Comparison of ENCODE assay signal across 8 cellular contexts in genomic region chr11:95337972-95338429, GRCh38.
A peak's percentile ranks its signal among the peaks of the same experiment; 100 is the strongest.
DNase-seq lines count a peak whose midpoint lies in the region; ATAC-seq and TF ChIP-seq lines count a peak whose summit lies in the region.

No MANE protein-coding gene starts in this region.

- no peak for DNase-seq in activated CD4-positive, CD25-positive, alpha-beta regulatory T cell (lab: John Stamatoyannopoulos, UW)
- DNase-seq in OCI-LY7 (ENCODE audit: low spot score) = no peak
- no peak for DNase-seq in thyroid gland
- no peak for DNase-seq in NCI-H1105 treated with DMSO at 0.1 percent for 48 hours (lab: John Stamatoyannopoulos, UW)
- DNase-seq in DMS79 treated with DMSO at 0.1 percent for 48 hours (lab: John Stamatoyannopoulos, UW) = no peak

- no peak for TF ChIP-seq CTCF in OCI-LY7 (conservative IDR thresholded peaks at IDR 0.05; ENCODE audit: low read length)
- no peak for TF ChIP-seq CTCF in thyroid gland (IDR thresholded peaks at IDR 0.05)

- peak in 1 of 2 donors; percentile 10 for TF ChIP-seq POLR2A in thyroid gland (IDR thresholded peaks at IDR 0.05)

- H3K4me3 ChIP-seq in OCI-LY7 (ENCODE audit: low read depth, low read length, poor library complexity, severe bottlenecking) = no peak overlapping the region
- H3K4me3 ChIP-seq in iPS-20b (ENCODE audit: low read length) = peak overlapping the region; percentile 27; the same call in 1 of the 2 replicates
- no peak overlapping the region for H3K4me3 ChIP-seq in thyroid gland (replicated peaks in 1 of 3)

- H3K36me3 ChIP-seq in OCI-LY7 (ENCODE audit: insufficient read depth, low read length) = no peaks in the 10 kb centered on the region
- H3K36me3 ChIP-seq in iPS-20b (ENCODE audit: insufficient read depth, low read depth, low read length) = no peaks in the 10 kb centered on the region
- no peaks in the 10 kb centered on the region for H3K36me3 ChIP-seq in thyroid gland

- no peak overlapping the region for H3K27ac ChIP-seq in OCI-LY7 (ENCODE audit: low read depth, low read length, poor library complexity, severe bottlenecking)
- peak overlapping the region; percentile 13 for H3K27ac ChIP-seq in iPS-20b (ENCODE audit: low read length)
- peak overlapping the region; percentile 95 to 98 (median 97) for H3K27ac ChIP-seq in thyroid gland

- H3K27me3 ChIP-seq in iPS-20b (ENCODE audit: insufficient read depth, low read length) (no peaks in the 10 kb centered on the region), thyroid gland (no peaks in the 10 kb centered on the region)

- WGBS in thyroid gland, 2 donors = 34 to 36% methylated on average over 2 of the region's 2 CpGs

- POLR2A ChIA-PET in OCI-LY7 (lab: Charles Lee) = interaction anchor here (0.6 kb wide), 2 partner anchors 166 to 589 kb away, joined by 3 to 6 read pairs; no protein-coding TSS in a partner anchor

- CTCF ChIA-PET in OCI-LY7 (lab: Charles Lee; ENCODE audit: unreplicated experiment) = no interaction called here

- H4K20me1 ChIP-seq in OCI-LY7 (ENCODE audit: insufficient read depth, low read length) = no peaks in the 10 kb centered on the region

- no TSS peak for BruUV-seq in OCI-LY7 (replicated peaks; lab: Mats Ljungman, UMichigan)

- intact Hi-C loops in OCI-LY7 (cut with micrococcal nuclease; ENCODE audit: unreplicated experiment) (no loop called here), thyroid gland (cut with DNase I) (no loop called here)

- H3K9ac ChIP-seq in iPS-20b (ENCODE audit: low read depth, low read length) = peak overlapping the region; percentile 2; the same call in 1 of the 2 replicates

- H2AFZ ChIP-seq in OCI-LY7 (ENCODE audit: low read length) = peak overlapping the region; percentile 44; the same call in 1 of the 2 replicates

- ATAC-seq in activated CD4-positive, CD25-positive, alpha-beta regulatory T cell treated with anti-CD3 and anti-CD28 coated beads, Interleukin-2, amount 50 U/mL, for 24 hours = peak; percentile 9
- no peak for ATAC-seq in HG02610 (IDR thresholded peaks at IDR 0.05; ENCODE audit: unreplicated experiment)

- H3K9me3 ChIP-seq in OCI-LY7 (ENCODE audit: low read length) (no peaks in the 10 kb centered on the region), iPS-20b (ENCODE audit: insufficient read depth, low read depth, low read length) (no peaks in the 10 kb centered on the region), thyroid gland (no peaks in the 10 kb centered on the region)

- no peaks in the 10 kb centered on the region for H3K4me1 ChIP-seq in OCI-LY7 (ENCODE audit: insufficient read depth, low read length, poor library complexity, severe bottlenecking)
- H3K4me1 ChIP-seq in iPS-20b (ENCODE audit: insufficient read depth, low read length) = peaks cover 41% of the 10 kb centered on the region
- H3K4me1 ChIP-seq in thyroid gland = peaks cover 37 to 47% of the 10 kb centered on the region in 2 donors

- H3K79me2 ChIP-seq in OCI-LY7 (ENCODE audit: insufficient read depth, low read depth, low read length) = no peaks in the 10 kb centered on the region

- no peaks in the 10 kb centered on the region for H3K9me2 ChIP-seq in OCI-LY7 (ENCODE audit: insufficient read depth, low read length)

- H3K4me2 ChIP-seq in OCI-LY7 (ENCODE audit: low read length) = no peak overlapping the region
